ENCODE assay signal across 26 cellular contexts in genomic region chr15:87828608-87829007, GRCh38.
DNase-seq lines count a peak whose midpoint lies in the region; ATAC-seq, FAIRE-seq and TF ChIP-seq lines count a peak whose summit lies in the region.
"Had no signal": no experiment of that assay in that cellular context is flagged by ENCODE, and none has a peak within 500 bp of the region (broad histone marks: within the 10 kb centered on the region; RNA-seq: fewer than 3 reads in every experiment).

No MANE protein-coding gene starts in this region.

- TF ChIP-seq EP300 in HepG2 (IDR thresholded peaks at IDR 0.05; ENCODE audit: low read depth in 2 of 2, low read length in 2 of 2) (no peak), HepG2 (CRISPR knock-in tag; IDR thresholded peaks at IDR 0.05; ENCODE audit: borderline replicate concordance) (no peak)

- H2AK9ac ChIP-seq in IMR-90 (replicated peaks; ENCODE audit: low read depth, low read length, poor library complexity), result no peak overlapping the region

- H3K79me1 ChIP-seq in IMR-90 (ENCODE audit: low read depth in 1 of 2, low read length in 2 of 2), result no peaks in the 10 kb centered on the region

- H3K9me1 ChIP-seq in IMR-90 (ENCODE audit: insufficient read depth, low read length), result no peaks in the 10 kb centered on the region

- TF ChIP-seq RAD21 in HepG2 (CRISPR knock-in tag; IDR thresholded peaks at IDR 0.05), result no peak
- TF ChIP-seq RAD21 in IMR-90 (IDR thresholded peaks at IDR 0.05; ENCODE audit: low read length), result no peak

- H4K8ac ChIP-seq in IMR-90 (ENCODE audit: low read depth in 2 of 2, low read length in 2 of 2), result no peak overlapping the region

- CTCF ChIA-PET in HepG2 (lab: Yijun Ruan, JAX; ENCODE audit: low intra/inter-chr PET ratio, low total read pairs), result no interaction called here
- CTCF ChIA-PET in IMR-90 (lab: Yijun Ruan, JAX), result no interaction called here

- TF ChIP-seq POLR2A in HepG2 (IDR thresholded peaks at IDR 0.05; ENCODE audit: insufficient read depth in 1 of 2, low read depth in 2 of 2, low read length in 2 of 2), result no peak
- no peak for TF ChIP-seq POLR2A in right lobe of liver (IDR thresholded peaks at IDR 0.05)
- no peak for TF ChIP-seq POLR2A in IMR-90 (IDR thresholded peaks at IDR 0.05; ENCODE audit: low read depth, low read length)

- H2BK15ac ChIP-seq in IMR-90 (ENCODE audit: low read depth, low read length), result no peak overlapping the region

- H3K4me2 ChIP-seq in HepG2 (ENCODE audit: low read depth, low read length), result no peak overlapping the region
- H3K4me2 ChIP-seq in IMR-90 (ENCODE audit: low read depth, low read length), result no peak overlapping the region
- H3K4me2 ChIP-seq: A549; BLaER1 treated with 17β-estradiol and CSF1 and Interleukin-3, amounts not matched to agents 10 nM and 100 nM had no signal

- no peak overlapping the region for H3K4ac ChIP-seq in IMR-90 (ENCODE audit: low read depth, low read length)

- TF ChIP-seq CTCF in HepG2 (CRISPR knock-in tag; IDR thresholded peaks at IDR 0.05) (no peak), right lobe of liver (IDR thresholded peaks at IDR 0.05) (no peak), IMR-90 (conservative IDR thresholded peaks at IDR 0.05; ENCODE audit: low read depth, low read length) (no peak), neutrophil (IDR thresholded peaks at IDR 0.05) (no peak)

- H4K91ac ChIP-seq in IMR-90 (ENCODE audit: insufficient read depth, low read depth, low read length), result no peak overlapping the region

- FAIRE-seq in HepG2 (lab: Jason Lieb, UNC), result no peak
- FAIRE-seq: A549, GM12891, GM19239 had no signal

- ATAC-seq in HepG2 (no peak), right lobe of liver (no peak), IMR-90 (ENCODE audit: low read depth) (no peak), sciatic nerve (no peak)
- ATAC-seq: A549; CD8-positive, alpha-beta T cell had no signal

- no peaks in the 10 kb centered on the region for H3K27me3 ChIP-seq in HepG2 (ENCODE audit: control insufficient read depth in 1 of 2, insufficient read depth in 2 of 2, low read length in 2 of 2)
- no peaks in the 10 kb centered on the region for H3K27me3 ChIP-seq in right lobe of liver
- H3K27me3 ChIP-seq in IMR-90 (ENCODE audit: control insufficient read depth, insufficient read depth, low read length), result no peaks in the 10 kb centered on the region
- H3K27me3 ChIP-seq in neutrophil, result no peaks in the 10 kb centered on the region
- H3K27me3 ChIP-seq: BLaER1 treated with 17β-estradiol and CSF1 and Interleukin-3, amounts not matched to agents 10 nM and 100 nM had no signal

- no peak overlapping the region for H2BK120ac ChIP-seq in IMR-90 (ENCODE audit: low read depth, low read length)

- no peak overlapping the region for H3K14ac ChIP-seq in IMR-90 (replicated peaks; ENCODE audit: low read depth, low read length)

- WGBS in HepG2 (ENCODE audit: low lambda C conversion rate), result 0% methylated on average over 3 of the region's 3 CpGs
- 27% methylated on average over 3 of the region's 3 CpGs for WGBS in right lobe of liver (ENCODE audit: insufficient coverage, low coverage, low lambda C conversion rate, missing lambda C conversion rate)
- WGBS in IMR-90 (ENCODE audit: extremely low coverage in 2 of 2, insufficient read length in 1 of 2), 2 experiments, result no CpG with 5 or more reads among the region's 3 CpGs

- H2BK5ac ChIP-seq in IMR-90 (ENCODE audit: low read depth, low read length, poor library complexity, severe bottlenecking), result no peak overlapping the region

- H2AFZ ChIP-seq in HepG2 (ENCODE audit: low read length) (no peak overlapping the region), IMR-90 (replicated peaks; ENCODE audit: low read length, poor library complexity) (no peak overlapping the region)

- no peak overlapping the region for H2BK20ac ChIP-seq in IMR-90 (ENCODE audit: low read depth, low read length)

- H3K27ac ChIP-seq in HepG2 (ENCODE audit: extremely low read length, insufficient read depth, low read length) (no peak overlapping the region), right lobe of liver (no peak overlapping the region), IMR-90 (ENCODE audit: insufficient read depth, low read length) (no peak overlapping the region), neutrophil (peak overlapping the region; percentile 68)
- H3K27ac ChIP-seq: 22Rv1, A549, C4-2B had no signal

- H4K20me1 ChIP-seq in HepG2 (ENCODE audit: insufficient read depth, low read length) (no peaks in the 10 kb centered on the region), IMR-90 (ENCODE audit: insufficient read depth, low read length) (no peaks in the 10 kb centered on the region)
- H4K20me1 ChIP-seq: BLaER1 treated with 17β-estradiol and CSF1 and Interleukin-3, amounts not matched to agents 10 nM and 100 nM had no signal

- H3K9ac ChIP-seq in HepG2 (ENCODE audit: insufficient read depth, low read depth, low read length), result no peak overlapping the region
- H3K9ac ChIP-seq in IMR-90 (ENCODE audit: low read depth, low read length), result no peak overlapping the region
- H3K9ac ChIP-seq: BLaER1 treated with 17β-estradiol and CSF1 and Interleukin-3, amounts not matched to agents 10 nM and 100 nM had no signal

- in situ Hi-C loops in HepG2 (cut with HindIII; ENCODE audit: extremely low pct_ligation_motif_present, low pct_unique_long_range_greater_than_20kb) (no loop called here), IMR-90 (cut with MboI; ENCODE audit: low sequenced_read_pairs) (no loop called here), KBM-7 (cut with MboI; ENCODE audit: low pct_unique_long_range_greater_than_20kb, low sequenced_read_pairs) (no loop called here)

- dilution Hi-C loops in IMR-90 (cut with HindIII; ENCODE audit: low sequenced_read_pairs, unreplicated experiment), result no loop called here

- H2AK5ac ChIP-seq in IMR-90 (ENCODE audit: low read depth, low read length), result no peak overlapping the region

- no peaks in the 10 kb centered on the region for H3K79me2 ChIP-seq in HepG2 (ENCODE audit: insufficient read depth, low read length)

- H3K9me3 ChIP-seq in HepG2 (ENCODE audit: low read length), result peaks cover 64% of the 10 kb centered on the region
- H3K9me3 ChIP-seq in right lobe of liver, result no peaks in the 10 kb centered on the region
- no peaks in the 10 kb centered on the region; the same call in 1 of the 2 replicates for H3K9me3 ChIP-seq in IMR-90 (ENCODE audit: control insufficient read depth, insufficient read depth, low read length)
- H3K9me3 ChIP-seq in neutrophil, result no peaks in the 10 kb centered on the region
- H3K9me3 ChIP-seq: A549; BLaER1 treated with 17β-estradiol and CSF1 and Interleukin-3, amounts not matched to agents 10 nM and 100 nM; Caco-2 had no signal

- H3K18ac ChIP-seq in IMR-90 (ENCODE audit: low read depth, low read length), result no peak overlapping the region

- no peak overlapping the region for H3K4me3 ChIP-seq in HepG2 (replicated peaks in 1 of 3; ENCODE audit: insufficient read depth in 1 of 3, low read depth in 2 of 3, low read length in 3 of 3)
- no peak overlapping the region for H3K4me3 ChIP-seq in right lobe of liver
- H3K4me3 ChIP-seq in IMR-90 (ENCODE audit: insufficient read depth, low read depth, low read length), result no peak overlapping the region
- no peak overlapping the region for H3K4me3 ChIP-seq in neutrophil (ENCODE audit: low read depth in 1 of 2, low read length in 1 of 2)
- H3K4me3 ChIP-seq: A549; BLaER1 treated with 17β-estradiol and CSF1 and Interleukin-3, amounts not matched to agents 10 nM and 100 nM had no signal

- no peak overlapping the region for H4K5ac ChIP-seq in IMR-90 (ENCODE audit: low read depth, low read length)

- no peaks in the 10 kb centered on the region for H3K4me1 ChIP-seq in HepG2 (ENCODE audit: insufficient read depth, low read length)
- H3K4me1 ChIP-seq in right lobe of liver, result no peaks in the 10 kb centered on the region
- H3K4me1 ChIP-seq in IMR-90 (ENCODE audit: control insufficient read depth, insufficient read depth, low read length), result no peaks in the 10 kb centered on the region; the same call in 1 of the 2 replicates
- H3K4me1 ChIP-seq in neutrophil (ENCODE audit: control insufficient read depth in 1 of 2, insufficient read depth in 1 of 2, low read depth in 1 of 2, low read length in 1 of 2), result peaks cover 18 to 24% of the 10 kb centered on the region in 2 experiments
- H3K4me1 ChIP-seq: A549, Caco-2 had no signal

- H3K23ac ChIP-seq in IMR-90 (ENCODE audit: low read depth, low read length), result no peak overlapping the region

- DNase-seq in HepG2 (ENCODE audit: low spot score), result no peak
- no peak for DNase-seq in right lobe of liver
- peak; percentile 5 for DNase-seq in IMR-90
- peak; percentile 5 for DNase-seq in fibroblast of peridontal ligament (ENCODE audit: extremely low read depth)
- no peak for DNase-seq in NCI-H748 (lab: John Stamatoyannopoulos, UW; ENCODE audit: unreplicated experiment)
- DNase-seq in sciatic nerve (ENCODE audit: low spot score), result no peak
- no peak for DNase-seq in KBM-7
- DNase-seq: AML-193; Caco-2; Calu3; CD4-positive, alpha-beta T cell; CD8-positive, alpha-beta T cell; DMS 273 treated with DMSO at 0.1 percent for 48 hours; DMS153; DMS53; DMS79; DND-41; EL; GDM1 had no signal

- H3K56ac ChIP-seq in IMR-90 (ENCODE audit: extremely low read depth, insufficient read depth, low read length), result no peak overlapping the region

- intact Hi-C loops in HepG2 (cut with micrococcal nuclease; ENCODE audit: unreplicated experiment), result no loop called here
- intact Hi-C loops in right lobe of liver (cut with DNase I), result no loop called here
- intact Hi-C loops in IMR-90 (cut with micrococcal nuclease), result no loop called here
- intact Hi-C loops in sciatic nerve (cut with DNase I), result no loop called here

- H3K36me3 ChIP-seq in HepG2 (replicated peaks in 1 of 2; ENCODE audit: control insufficient read depth in 1 of 2, insufficient read depth in 2 of 2, low read length in 2 of 2) (no peaks in the 10 kb centered on the region), right lobe of liver (no peaks in the 10 kb centered on the region), IMR-90 (ENCODE audit: control insufficient read depth, insufficient read depth, low read length) (no peaks in the 10 kb centered on the region), neutrophil (no peaks in the 10 kb centered on the region)
- H3K36me3 ChIP-seq: BLaER1 treated with 17β-estradiol and CSF1 and Interleukin-3, amounts not matched to agents 10 nM and 100 nM had no signal

- BruUV-seq in HepG2 (replicated peaks; lab: Mats Ljungman, UMichigan) (no TSS peak), IMR-90 (replicated peaks; lab: Mats Ljungman, UMichigan) (no TSS peak)

- POLR2A ChIA-PET in HepG2 (lab: Yijun Ruan, JAX), result no interaction called here
- POLR2A ChIA-PET in IMR-90 (lab: Charles Lee; ENCODE audit: unreplicated experiment), result no interaction called here

TF ChIP-seq in HepG2, 621 proteins besides CTCF, POLR2A, EP300 and RAD21 (continues in another document):
- no peak for TF ChIP-seq ELF4 (CRISPR knock-in tag; IDR thresholded peaks at IDR 0.05; ENCODE audit: borderline replicate concordance)

TF ChIP-seq in IMR-90, 13 proteins besides CTCF, POLR2A, EP300 and RAD21 (continues in another document):
- TF ChIP-seq RCOR1 (IDR thresholded peaks at IDR 0.05; ENCODE audit: insufficient replicate concordance, low read length), result no peak

Comparison
In these comparisons a context has a peak if more than half of its experiments do, and no peak if none do; other contexts are left out.
1. DNase-seq: peak in IMR-90 (single experiment) and fibroblast of peridontal ligament (single experiment); none in HepG2 (single experiment), right lobe of liver (0 of 3), NCI-H748 (single experiment), sciatic nerve (single experiment) and KBM-7 (single experiment).